ENCODE assay signal across 11 cellular contexts in genomic region chr3:134364936-134365765, GRCh38. TPM values are rescaled to one million over a fixed set of nuclear protein-coding genes. Genes with fewer than 3 reads are reported as not detected.
DNase-seq lines count a peak whose midpoint lies in the region; ATAC-seq and TF ChIP-seq lines count a peak whose summit lies in the region.
"Had no signal": no experiment of that assay in that cellular context is flagged by ENCODE, and none has a peak within 500 bp of the region (broad histone marks: within the 10 kb centered on the region; RNA-seq: fewer than 3 reads in every experiment).

No MANE protein-coding gene starts in this region.

- in situ Hi-C loops in G401 (cut with HindIII; ENCODE audit: low sequenced_read_pairs): no loop called here

- H3K4me1 ChIP-seq in left ventricle myocardium inferior: peaks cover 99% of the 10 kb centered on the region
- peaks cover 31 to 100% (median 79%) of the 10 kb centered on the region in 6 donors for H3K4me1 ChIP-seq in spleen

- TF ChIP-seq CTCF in left ventricle myocardium inferior (IDR thresholded peaks at IDR 0.05; ENCODE audit: borderline replicate concordance) (no peak), spleen (IDR thresholded peaks at IDR 0.05 in 8 of 11, conservative IDR thresholded peaks at IDR 0.05 in 3 of 11) (no peak)

- no peak for ATAC-seq in SK-N-SH treated with all-trans-retinoic acid at 6 μM for 48 hours
- no peak for ATAC-seq in HG03571 (IDR thresholded peaks at IDR 0.05; ENCODE audit: unreplicated experiment)

- H3K4me3 ChIP-seq in left ventricle myocardium inferior (peak overlapping the region; percentile 58), spleen (no peak overlapping the region)

- H3K9me3 ChIP-seq in left ventricle myocardium inferior (replicated peaks) (no peaks in the 10 kb centered on the region), spleen (no peaks in the 10 kb centered on the region)

- TF ChIP-seq POLR2A in spleen (IDR thresholded peaks at IDR 0.05): no peak

- DNase-seq in DMS 273 (lab: John Stamatoyannopoulos, UW; ENCODE audit: unreplicated experiment) (peak; percentile 52), DMS 273 treated with DMSO at 0.1 percent for 48 hours (lab: John Stamatoyannopoulos, UW) (no peak), left ventricle myocardium inferior (no peak), spleen (peak; percentile 47), G401 (ENCODE audit: low spot score) (no peak), HCEC 1CT (no peak)
- DNase-seq: activated CD4-positive, alpha-beta T cell treated with anti-CD3 and anti-CD28 coated beads, Interleukin-2, amount 50 U/mL, for 1 hour; KBM-7 had no signal

- no peaks in the 10 kb centered on the region for H3K27me3 ChIP-seq in left ventricle myocardium inferior (ENCODE audit: low read depth)
- H3K27me3 ChIP-seq in spleen (replicated peaks in 1 of 7): peaks cover 0 to 22% (median 6%) of the 10 kb centered on the region in 7 donors

- peak overlapping the region; percentile 100 for H3K27ac ChIP-seq in left ventricle myocardium inferior (replicated peaks)
- H3K27ac ChIP-seq in spleen: peak overlapping the region; percentile 27 to 96 (median 76)
- H3K27ac ChIP-seq: 22Rv1 had no signal

- WGBS in spleen, 5 donors: 43 to 46% (median 44%) methylated on average over 8 of the region's 8 CpGs

- H3K36me3 ChIP-seq in left ventricle myocardium inferior (peaks cover 93% of the 10 kb centered on the region), spleen (peaks cover 0 to 91% (median 34%) of the 10 kb centered on the region in 6 donors)

- intact Hi-C loops in left ventricle myocardium inferior (cut with micrococcal nuclease): no loop called here
- intact Hi-C loops in spleen (cut with DNase I; ENCODE audit: low total_unique reads): no loop called here

TF ChIP-seq in SK-N-SH treated with all-trans-retinoic acid at 6 μM for 48 hours, 23 proteins besides CTCF, POLR2A, EP300 and RAD21:
- no peak for TF ChIP-seq RARB (CRISPR knock-in tag; IDR thresholded peaks at IDR 0.05)
- 0 out of 2 replicates have a peak, but pooled peaks have one; percentile 14 for TF ChIP-seq PATZ1 (CRISPR knock-in tag; IDR thresholded peaks at IDR 0.05; ENCODE audit: borderline replicate concordance)
TF ChIP-seq in SK-N-SH treated with all-trans-retinoic acid at 6 μM for 48 hours: peak in this region for 1.

RNA-seq across cellular contexts. Expression of gene AMOTL2, which starts 9.1 kb away (rescaled TPM):
- total RNA-seq in left ventricle myocardium inferior (44.4 TPM), spleen (10 to 100 TPM; 27.5 to 83.4 (median 53.1) TPM)
- polyA plus RNA-seq in spleen: 10 to 100 TPM in 1 of 3 donors, 1 to 10 TPM in 2; 3.8 to 15.7 (median 6.0) TPM
- 177 and 190 TPM in 2 replicates for total RNA-seq in G401 (2014; rRNA removed; shearing (Covaris generic))

Comparison
In these comparisons a context has a peak if more than half of its experiments do, and no peak if none do; other contexts are left out.
1. DNase-seq: peak in DMS 273 (single experiment) and spleen (single experiment); none in DMS 273 treated with DMSO at 0.1 percent for 48 hours (single experiment), left ventricle myocardium inferior (single experiment), G401 (single experiment) and HCEC 1CT (single experiment).